Comparison of ENCODE assay signal across 17 cellular contexts in the genomic region with DNA sequence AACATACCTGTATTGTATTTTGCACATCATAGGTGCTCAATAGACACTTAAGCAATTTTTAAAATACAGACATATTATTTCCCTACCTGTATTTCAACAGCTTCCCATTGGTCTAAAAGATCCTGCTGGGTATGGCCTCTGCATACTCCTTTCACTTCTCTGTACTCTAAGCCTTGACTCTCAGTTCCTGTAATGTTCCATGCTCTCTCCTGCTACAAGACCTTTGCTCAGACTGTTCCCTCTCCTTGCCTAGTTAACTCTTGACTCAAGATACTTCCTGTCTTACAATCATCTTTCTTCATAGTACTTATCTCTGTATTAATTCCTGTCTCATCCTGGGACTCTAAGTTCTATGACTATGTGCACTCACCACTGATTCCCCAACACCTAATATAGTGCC. TPM values are rescaled to one million over a fixed set of nuclear protein-coding genes. Genes with fewer than 3 reads are reported as not detected.
DNase-seq lines count a peak whose midpoint lies in the region; ATAC-seq and TF ChIP-seq lines count a peak whose summit lies in the region.
"Had no signal": no experiment of that assay in that cellular context is flagged by ENCODE, and none has a peak within 500 bp of the region (broad histone marks: within the 10 kb centered on the region; RNA-seq: fewer than 3 reads in every experiment).

No MANE protein-coding gene starts in this region.

- H2AFZ ChIP-seq in smooth muscle cell (ENCODE audit: low read depth), result peak overlapping the region; percentile 8

- H3K4me1 ChIP-seq in smooth muscle cell (ENCODE audit: low read depth), result peaks cover 7% of the 10 kb centered on the region

- no peaks in the 10 kb centered on the region for H3K27me3 ChIP-seq in smooth muscle cell (ENCODE audit: low read depth)
- H3K27me3 ChIP-seq: ovary, stomach had no signal

- ATAC-seq in GM19395 (IDR thresholded peaks at IDR 0.05; ENCODE audit: unreplicated experiment), result peak; percentile 38
- ATAC-seq in activated T-helper 17 cell treated with anti-CD3 and anti-CD28 coated beads, Interleukin-2, amount 50 U/mL, for 72 hours (replicated peaks), result peak; percentile 14
- ATAC-seq: activated CD4-positive, alpha-beta T cell treated with anti-CD3 and anti-CD28 coated beads for 36 hours; activated T-cell treated with anti-CD3 and anti-CD28 coated beads, Interleukin-2, amount 50 U/mL, for 4 hours had no signal

- peak overlapping the region; percentile 8 for H3K4me3 Mint-ChIP-seq in activated T-helper 17 cell treated with anti-CD3 and anti-CD28 coated beads, Interleukin-2, amount 50 U/mL, for 72 hours
- H3K4me3 Mint-ChIP-seq: activated CD4-positive, alpha-beta T cell treated with anti-CD3 and anti-CD28 coated beads for 36 hours; activated T-cell treated with anti-CD3 and anti-CD28 coated beads, Interleukin-2, amount 50 U/mL, for 4 hours had no signal

- DNase-seq in NB4 (ENCODE audit: low read depth), result peak; percentile 25
- no peak for DNase-seq in smooth muscle cell (lab: John Stamatoyannopoulos, UW; ENCODE audit: unreplicated experiment)
- no peak for DNase-seq in GM19240 (ENCODE audit: insufficient read length, low spot score)
- no peak for DNase-seq in GM10248 (ENCODE audit: extremely low spot score)
- DNase-seq in NCI-H2227 (lab: John Stamatoyannopoulos, UW; ENCODE audit: unreplicated experiment), result no peak
- DNase-seq: activated CD4-positive, alpha-beta T cell treated with anti-CD3 and anti-CD28 coated beads for 36 hours; activated T-cell treated with anti-CD3 and anti-CD28 coated beads, Interleukin-2, amount 50 U/mL, for 4 hours; C1 segment of cervical spinal cord; glutamatergic neuron; KBM-7; kidney; NCI-H1694 treated with DMSO at 0.1 percent for 48 hours; NCI-H510A; ovary; stomach had no signal

- H3K9me3 ChIP-seq in smooth muscle cell (replicated peaks; ENCODE audit: low read depth), result no peaks in the 10 kb centered on the region
- H3K9me3 ChIP-seq: ovary, stomach had no signal

- H3K36me3 ChIP-seq in smooth muscle cell (ENCODE audit: low read depth), result no peaks in the 10 kb centered on the region
- H3K36me3 ChIP-seq: ovary, stomach had no signal

- H3K4me3 ChIP-seq in NB4 (ENCODE audit: low read depth, low read length) (no peak overlapping the region), smooth muscle cell (no peak overlapping the region)
- H3K4me3 ChIP-seq: ovary, stomach had no signal

- H3K9ac ChIP-seq in smooth muscle cell (ENCODE audit: low read depth), result no peak overlapping the region

- no peak overlapping the region for H3K4me2 ChIP-seq in smooth muscle cell

- no peaks in the 10 kb centered on the region for H3F3A ChIP-seq in smooth muscle cell (ENCODE audit: low read depth)

- POLR2A ChIA-PET in GM10248 (lab: Yijun Ruan, JAX), result no interaction called here

- H3K36me3 Mint-ChIP-seq in activated T-helper 17 cell treated with anti-CD3 and anti-CD28 coated beads, Interleukin-2, amount 50 U/mL, for 72 hours (ENCODE audit: low read depth), result no peaks in the 10 kb centered on the region

- peaks cover 18% of the 10 kb centered on the region for H3K4me1 Mint-ChIP-seq in activated T-helper 17 cell treated with anti-CD3 and anti-CD28 coated beads, Interleukin-2, amount 50 U/mL, for 72 hours

- no peaks in the 10 kb centered on the region for H3K27me3 Mint-ChIP-seq in activated T-helper 17 cell treated with anti-CD3 and anti-CD28 coated beads, Interleukin-2, amount 50 U/mL, for 72 hours
- H3K27me3 Mint-ChIP-seq: activated CD4-positive, alpha-beta T cell treated with anti-CD3 and anti-CD28 coated beads for 36 hours had no signal

- TF ChIP-seq CTCF in NB4 (IDR thresholded peaks at IDR 0.05; ENCODE audit: low read depth, low read length) (no peak), smooth muscle cell (IDR thresholded peaks at IDR 0.05; ENCODE audit: borderline replicate concordance, insufficient read depth, poor library complexity, severe bottlenecking) (no peak), GM10248 (IDR thresholded peaks at IDR 0.05; ENCODE audit: control extremely low read depth, extremely low read depth, low read depth, missing control alignments) (no peak)

- no peak overlapping the region for H3K27ac Mint-ChIP-seq in activated T-helper 17 cell treated with anti-CD3 and anti-CD28 coated beads, Interleukin-2, amount 50 U/mL, for 72 hours
- H3K27ac Mint-ChIP-seq: activated CD4-positive, alpha-beta T cell treated with anti-CD3 and anti-CD28 coated beads for 36 hours had no signal

- peaks cover 30% of the 10 kb centered on the region for H3K79me2 ChIP-seq in smooth muscle cell (ENCODE audit: low read depth)

- H3K9me3 Mint-ChIP-seq in activated T-helper 17 cell treated with anti-CD3 and anti-CD28 coated beads, Interleukin-2, amount 50 U/mL, for 72 hours, result no peaks in the 10 kb centered on the region
- H3K9me3 Mint-ChIP-seq: activated T-cell treated with anti-CD3 and anti-CD28 coated beads, Interleukin-2, amount 50 U/mL, for 4 hours had no signal

- peaks cover 18% of the 10 kb centered on the region for H4K20me1 ChIP-seq in smooth muscle cell (ENCODE audit: low read depth)

- CTCF ChIA-PET in GM10248 (lab: Yijun Ruan, JAX), result no interaction called here

- TF ChIP-seq POLR2A in NB4 (IDR thresholded peaks at IDR 0.05; ENCODE audit: extremely low read depth, insufficient read length), result no peak

- no peak overlapping the region for H3K27ac ChIP-seq in smooth muscle cell (ENCODE audit: low read depth)
- H3K27ac ChIP-seq: ovary, stomach had no signal

RNA-seq across cellular contexts. Expression of a gene that starts 1.7 kb away (rescaled TPM):
- total RNA-seq in activated T-helper 17 cell treated with anti-CD3 and anti-CD28 coated beads, Interleukin-2, amount 50 U/mL, for 72 hours, result under 1 TPM; 0.21 to 0.22 TPM
- total RNA-seq in smooth muscle cell, result 0.04 TPM in 1 of 2 replicates, not detected in the other
- polyA plus RNA-seq in smooth muscle cell, result not detected in 2 replicates
- total RNA-seq: activated T-cell treated with anti-CD3 and anti-CD28 coated beads, Interleukin-2, amount 50 U/mL, for 4 hours had no signal

RNA-seq across cellular contexts. Expression of a gene that starts 1.8 kb away (rescaled TPM):
- 10 to 100 TPM; 56.6 to 81.1 TPM for total RNA-seq in activated T-helper 17 cell treated with anti-CD3 and anti-CD28 coated beads, Interleukin-2, amount 50 U/mL, for 72 hours
- total RNA-seq in smooth muscle cell, result 34.6 and 37.1 TPM in 2 replicates
- polyA plus RNA-seq in smooth muscle cell, result 26.9 TPM in 2 replicates

RNA-seq across cellular contexts. Expression of a gene that starts 57.4 kb away (rescaled TPM):
- 10 to 100 TPM; 21.2 to 24.2 TPM for total RNA-seq in activated T-helper 17 cell treated with anti-CD3 and anti-CD28 coated beads, Interleukin-2, amount 50 U/mL, for 72 hours
- total RNA-seq in smooth muscle cell, result 27.6 and 29.5 TPM in 2 replicates
- 41.6 and 57.0 TPM in 2 replicates for polyA plus RNA-seq in smooth muscle cell

RNA-seq across cellular contexts. Expression of a gene that starts 57.5 kb away (rescaled TPM):
- 1 to 10 TPM; 2.7 to 4.7 TPM for total RNA-seq in activated T-helper 17 cell treated with anti-CD3 and anti-CD28 coated beads, Interleukin-2, amount 50 U/mL, for 72 hours
- 1.7 and 2.3 TPM in 2 replicates for total RNA-seq in smooth muscle cell
- polyA plus RNA-seq in smooth muscle cell, result 10.2 and 10.6 TPM in 2 replicates
